In genomic region chr7:67056683-67057082, GRCh38 we compare ENCODE assay signal across 8 cellular contexts.
"Had no signal": no experiment of that assay in that cellular context is flagged by ENCODE, and none has a peak within 500 bp of the region (broad histone marks: within the 10 kb centered on the region; RNA-seq: fewer than 3 reads in every experiment).

No MANE protein-coding gene starts in this region.

- ATAC-seq: HCT116 had no signal

- H2AFZ ChIP-seq: GM23248 had no signal

- H3K27ac ChIP-seq: GM23248, HL-60 had no signal

- H3K4me1 ChIP-seq: HAP-1 had no signal

- H3K36me3 ChIP-seq: HAP-1 had no signal

- H3K9ac ChIP-seq: GM23248 had no signal

- DNase-seq: GM23248, GOT3, H7, HFFc6, KG1 had no signal

- H3K4me3 ChIP-seq: GM23248, HAP-1 had no signal

- H3K9me3 ChIP-seq: HAP-1 had no signal
